Comparison of ENCODE assay signal across 8 cellular contexts in genomic region chr6:135181333-135182119, GRCh38. TPM values are rescaled to one million over a fixed set of nuclear protein-coding genes. Genes with fewer than 3 reads are reported as not detected.
DNase-seq lines count a peak whose midpoint lies in the region; ATAC-seq and TF ChIP-seq lines count a peak whose summit lies in the region.

No MANE protein-coding gene starts in this region.

- ATAC-seq in memory B cell (ENCODE audit: low read depth) (no peak), HG03378 (IDR thresholded peaks at IDR 0.05; ENCODE audit: unreplicated experiment) (no peak), GM18870 (IDR thresholded peaks at IDR 0.05; ENCODE audit: unreplicated experiment) (no peak)

- POLR2A ChIA-PET in HEK293T (lab: Yijun Ruan, JAX) = interaction anchor here (0.6 to 2.4 kb wide), 9 partner anchors 10 to 1294 kb away, joined by 3 to 12 read pairs (median 3); partner anchors contain the start of gene HBS1L

- H3K36me3 Mint-ChIP-seq in chondrocyte (ENCODE audit: low read depth) (no peaks in the 10 kb centered on the region), memory B cell (no peaks in the 10 kb centered on the region)

- CTCF ChIA-PET in HEK293T (lab: Yijun Ruan, JAX) = interaction anchor here (1.0 kb wide), 1 partner anchor 19 kb away, joined by 4 read pairs; no protein-coding TSS in a partner anchor

- H3K4me1 Mint-ChIP-seq in chondrocyte (ENCODE audit: low read depth) (peaks cover 27% of the 10 kb centered on the region), memory B cell (peaks cover 20% of the 10 kb centered on the region)

- WGBS in urinary bladder = under 1% methylated on average over 62 of the region's 62 CpGs

- H3K9me3 Mint-ChIP-seq in chondrocyte (ENCODE audit: low read depth) (peaks cover 3% of the 10 kb centered on the region), memory B cell (no peaks in the 10 kb centered on the region)

- DNase-seq in COLO668 (lab: John Stamatoyannopoulos, UW; ENCODE audit: unreplicated experiment) = peak; percentile 39
- peak; percentile 33 for DNase-seq in HEK293T (ENCODE audit: extremely low spot score)
- DNase-seq in RPMI8226 = peak; percentile 8
- no peak for DNase-seq in chondrocyte (ENCODE audit: low spot score)
- peak in 1 of 2 donors; percentile 22 for DNase-seq in memory B cell (ENCODE audit: low spot score in 2 of 2)

- TF ChIP-seq CTCF in chondrocyte (IDR thresholded peaks at IDR 0.05) = no peak

- H3K36me3 ChIP-seq in urinary bladder (ENCODE audit: insufficient read depth) = no peaks in the 10 kb centered on the region

- H3K4me3 ChIP-seq in urinary bladder (ENCODE audit: low read depth, low read length) = peak overlapping the region; percentile 62

- peaks cover 3% of the 10 kb centered on the region for H3K4me1 ChIP-seq in urinary bladder (ENCODE audit: insufficient read depth)

- no peak overlapping the region for H3K27ac ChIP-seq in urinary bladder (ENCODE audit: low read depth)

- H3K27me3 Mint-ChIP-seq in chondrocyte (ENCODE audit: low read depth) (peaks cover 11% of the 10 kb centered on the region), memory B cell (no peaks in the 10 kb centered on the region)

- H3K4me3 Mint-ChIP-seq in chondrocyte (ENCODE audit: unreplicated experiment) (peak overlapping the region; percentile 72), memory B cell (peak overlapping the region; percentile 89)

- H3K27ac Mint-ChIP-seq in chondrocyte (ENCODE audit: unreplicated experiment) (no peak overlapping the region), memory B cell (no peak overlapping the region)

TF ChIP-seq in HEK293T, 16 proteins besides CTCF, POLR2A, EP300 and RAD21:
- TF ChIP-seq FOXK2 (IDR thresholded peaks at IDR 0.05) (no peak), FOXA1 (IDR thresholded peaks at IDR 0.05) (no peak), SUZ12 (IDR thresholded peaks at IDR 0.05) (no peak), L3MBTL2 (conservative IDR thresholded peaks at IDR 0.05) (no peak; the same call in 1 of the 2 replicates), PKNOX1 (IDR thresholded peaks at IDR 0.05) (no peak), CTBP1 (IDR thresholded peaks at IDR 0.05; ENCODE audit: borderline replicate concordance) (no peak), HDGF (IDR thresholded peaks at IDR 0.05; ENCODE audit: borderline replicate concordance) (no peak), ELF4 (IDR thresholded peaks at IDR 0.05) (no peak)

RNA-seq across cellular contexts. Expression of gene MYB, which starts 0.4 kb away (rescaled TPM):
- total RNA-seq in chondrocyte = 0.13 to 0.51 TPM (median 0.20 TPM) in 3 replicates
- total RNA-seq in urinary bladder = 2.1 TPM
- 0.18 TPM for polyA plus RNA-seq in urinary bladder
